In the genomic region with DNA sequence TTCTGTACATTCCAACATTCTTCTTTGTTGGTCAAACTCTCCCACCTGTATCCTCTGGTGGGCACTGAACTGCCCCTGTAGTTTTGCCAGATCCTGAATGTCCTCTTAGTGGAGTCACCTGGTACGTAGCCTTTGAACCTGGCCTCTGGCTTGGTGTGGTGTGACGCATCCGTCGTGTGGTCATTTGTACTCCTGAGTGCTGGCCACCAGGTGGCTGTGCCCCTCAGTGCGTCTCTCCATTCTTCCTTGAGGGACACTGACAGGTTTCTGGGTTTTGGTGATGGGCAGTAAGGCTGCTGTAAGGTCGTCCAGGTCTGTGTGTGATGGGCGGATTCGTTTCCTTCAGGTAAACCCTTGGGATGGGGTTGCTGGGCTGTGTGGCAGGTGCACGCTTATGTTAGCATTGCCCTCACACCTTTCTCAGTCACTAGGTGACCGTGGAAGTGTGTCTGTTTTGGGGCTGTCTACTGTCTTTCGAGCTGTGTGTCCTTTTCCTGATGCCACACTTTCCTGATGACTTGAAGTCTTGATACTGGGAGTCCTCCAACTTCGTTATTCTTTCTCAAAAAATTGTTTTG, we compare ENCODE assay signal across 1 cellular context.
TF ChIP-seq lines count a peak whose summit lies in the region.

No MANE protein-coding gene starts in this region.

TF ChIP-seq in HEK293, 187 proteins besides CTCF, POLR2A, EP300 and RAD21 (continued from another document):
- TF ChIP-seq, protein P1, sequence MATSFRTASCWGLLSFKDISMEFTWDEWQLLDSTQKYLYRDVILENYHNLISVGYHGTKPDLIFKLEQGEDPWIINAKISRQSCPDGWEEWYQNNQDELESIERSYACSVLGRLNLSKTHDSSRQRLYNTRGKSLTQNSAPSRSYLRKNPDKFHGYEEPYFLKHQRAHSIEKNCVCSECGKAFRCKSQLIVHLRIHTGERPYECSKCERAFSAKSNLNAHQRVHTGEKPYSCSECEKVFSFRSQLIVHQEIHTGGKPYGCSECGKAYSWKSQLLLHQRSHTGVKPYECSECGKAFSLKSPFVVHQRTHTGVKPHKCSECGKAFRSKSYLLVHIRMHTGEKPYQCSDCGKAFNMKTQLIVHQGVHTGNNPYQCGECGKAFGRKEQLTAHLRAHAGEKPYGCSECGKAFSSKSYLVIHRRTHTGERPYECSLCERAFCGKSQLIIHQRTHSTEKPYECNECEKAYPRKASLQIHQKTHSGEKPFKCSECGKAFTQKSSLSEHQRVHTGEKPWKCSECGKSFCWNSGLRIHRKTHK (tag by site-specific recombination; IDR thresholded peaks at IDR 0.05) = no peak
- TF ChIP-seq, protein P2, sequence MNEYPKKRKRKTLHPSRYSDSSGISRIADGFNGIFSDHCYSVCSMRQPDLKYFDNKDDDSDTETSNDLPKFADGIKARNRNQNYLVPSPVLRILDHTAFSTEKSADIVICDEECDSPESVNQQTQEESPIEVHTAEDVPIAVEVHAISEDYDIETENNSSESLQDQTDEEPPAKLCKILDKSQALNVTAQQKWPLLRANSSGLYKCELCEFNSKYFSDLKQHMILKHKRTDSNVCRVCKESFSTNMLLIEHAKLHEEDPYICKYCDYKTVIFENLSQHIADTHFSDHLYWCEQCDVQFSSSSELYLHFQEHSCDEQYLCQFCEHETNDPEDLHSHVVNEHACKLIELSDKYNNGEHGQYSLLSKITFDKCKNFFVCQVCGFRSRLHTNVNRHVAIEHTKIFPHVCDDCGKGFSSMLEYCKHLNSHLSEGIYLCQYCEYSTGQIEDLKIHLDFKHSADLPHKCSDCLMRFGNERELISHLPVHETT (tag by site-specific recombination; IDR thresholded peaks at IDR 0.05) = no peak
- no peak for TF ChIP-seq ZNF501 (tag by site-specific recombination; IDR thresholded peaks at IDR 0.05)
- TF ChIP-seq SETDB1 (IDR thresholded peaks at IDR 0.05; ENCODE audit: insufficient read length, low read length) = no peak
- TF ChIP-seq, protein P3, sequence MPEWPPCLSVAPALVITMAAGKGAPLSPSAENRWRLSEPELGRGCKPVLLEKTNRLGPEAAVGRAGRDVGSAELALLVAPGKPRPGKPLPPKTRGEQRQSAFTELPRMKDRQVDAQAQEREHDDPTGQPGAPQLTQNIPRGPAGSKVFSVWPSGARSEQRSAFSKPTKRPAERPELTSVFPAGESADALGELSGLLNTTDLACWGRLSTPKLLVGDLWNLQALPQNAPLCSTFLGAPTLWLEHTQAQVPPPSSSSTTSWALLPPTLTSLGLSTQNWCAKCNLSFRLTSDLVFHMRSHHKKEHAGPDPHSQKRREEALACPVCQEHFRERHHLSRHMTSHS (tag by site-specific recombination; IDR thresholded peaks at IDR 0.05) = no peak
- no peak for TF ChIP-seq ZNF837 (tag by site-specific recombination; IDR thresholded peaks at IDR 0.05)
- TF ChIP-seq, protein P4, sequence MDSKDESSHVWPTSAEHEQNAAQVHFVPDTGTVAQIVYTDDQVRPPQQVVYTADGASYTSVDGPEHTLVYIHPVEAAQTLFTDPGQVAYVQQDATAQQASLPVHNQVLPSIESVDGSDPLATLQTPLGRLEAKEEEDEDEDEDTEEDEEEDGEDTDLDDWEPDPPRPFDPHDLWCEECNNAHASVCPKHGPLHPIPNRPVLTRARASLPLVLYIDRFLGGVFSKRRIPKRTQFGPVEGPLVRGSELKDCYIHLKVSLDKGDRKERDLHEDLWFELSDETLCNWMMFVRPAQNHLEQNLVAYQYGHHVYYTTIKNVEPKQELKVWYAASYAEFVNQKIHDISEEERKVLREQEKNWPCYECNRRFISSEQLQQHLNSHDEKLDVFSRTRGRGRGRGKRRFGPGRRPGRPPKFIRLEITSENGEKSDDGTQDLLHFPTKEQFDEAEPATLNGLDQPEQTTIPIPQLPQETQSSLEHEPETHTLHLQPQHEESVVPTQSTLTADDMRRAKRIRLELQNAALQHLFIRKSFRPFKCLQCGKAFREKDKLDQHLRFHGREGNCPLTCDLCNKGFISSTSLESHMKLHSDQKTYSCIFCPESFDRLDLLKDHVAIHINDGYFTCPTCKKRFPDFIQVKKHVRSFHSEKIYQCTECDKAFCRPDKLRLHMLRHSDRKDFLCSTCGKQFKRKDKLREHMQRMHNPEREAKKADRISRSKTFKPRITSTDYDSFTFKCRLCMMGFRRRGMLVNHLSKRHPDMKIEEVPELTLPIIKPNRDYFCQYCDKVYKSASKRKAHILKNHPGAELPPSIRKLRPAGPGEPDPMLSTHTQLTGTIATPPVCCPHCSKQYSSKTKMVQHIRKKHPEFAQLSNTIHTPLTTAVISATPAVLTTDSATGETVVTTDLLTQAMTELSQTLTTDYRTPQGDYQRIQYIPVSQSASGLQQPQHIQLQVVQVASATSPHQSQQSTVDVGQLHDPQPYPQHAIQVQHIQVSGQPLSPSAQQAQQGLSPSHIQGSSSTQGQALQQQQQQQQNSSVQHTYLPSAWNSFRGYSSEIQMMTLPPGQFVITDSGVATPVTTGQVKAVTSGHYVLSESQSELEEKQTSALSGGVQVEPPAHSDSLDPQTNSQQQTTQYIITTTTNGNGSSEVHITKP (tag by site-specific recombination; IDR thresholded peaks at IDR 0.05) = no peak
- no peak for TF ChIP-seq RBAK (tag by site-specific recombination; IDR thresholded peaks at IDR 0.05)
- TF ChIP-seq ZNF341 (tag by site-specific recombination; IDR thresholded peaks at IDR 0.05; ENCODE audit: low read depth) = no peak
- no peak for TF ChIP-seq ZNF600 (tag by site-specific recombination; IDR thresholded peaks at IDR 0.05)
